Comparison of ENCODE assay signal across 8 cellular contexts in the genomic region with DNA sequence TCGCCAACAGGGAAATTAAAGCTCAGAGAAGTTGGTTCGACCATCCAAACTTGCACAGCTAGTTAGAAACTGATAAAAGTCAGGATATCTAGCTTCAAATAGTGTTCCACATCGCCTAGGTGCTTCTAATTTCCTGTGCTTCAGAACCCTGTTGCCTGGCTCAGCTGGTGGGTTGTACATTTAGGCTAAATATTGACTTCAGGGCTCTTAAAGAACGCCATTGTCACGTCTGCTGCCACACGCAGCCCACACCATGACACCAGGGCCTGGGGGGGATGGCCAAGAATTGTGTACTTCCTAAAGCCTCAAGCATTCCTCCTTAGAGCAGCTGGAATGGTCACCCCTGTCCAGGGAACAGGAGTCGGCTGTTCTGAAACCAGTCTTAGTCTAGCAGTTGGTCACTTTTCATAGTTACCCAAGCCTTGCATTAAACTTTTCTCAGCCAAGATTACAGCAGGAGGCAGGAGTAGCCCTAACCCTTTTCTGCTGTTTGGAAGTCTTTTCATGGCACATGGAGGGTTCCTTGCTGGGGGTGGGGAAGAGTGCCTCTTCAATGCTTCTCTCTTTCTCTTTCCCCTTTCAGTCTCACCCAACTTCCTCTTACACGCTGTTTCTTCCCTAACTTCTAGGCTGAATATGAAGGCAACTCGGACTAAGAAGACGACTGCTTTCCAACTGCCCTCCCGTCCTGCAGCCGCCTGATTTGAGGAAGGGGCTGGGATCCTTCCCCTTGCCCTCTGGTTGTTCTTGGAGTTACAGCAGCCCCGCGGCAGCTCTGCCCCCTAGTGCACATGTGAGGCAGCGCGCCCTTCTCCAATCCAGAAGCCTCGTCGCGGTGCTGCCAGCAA. TPM values are rescaled to one million over a fixed set of nuclear protein-coding genes. Genes with fewer than 3 reads are reported as not detected.
DNase-seq lines count a peak whose midpoint lies in the region; ATAC-seq and TF ChIP-seq lines count a peak whose summit lies in the region.

No MANE protein-coding gene starts in this region.

- TF ChIP-seq CTCF in GM06990 (IDR thresholded peaks at IDR 0.05; ENCODE audit: insufficient read depth, low read length, poor library complexity, severe bottlenecking) (peak; percentile 96), right atrium auricular region (IDR thresholded peaks at IDR 0.05) (peak; percentile 94 to 97), progenitor cell of endocrine pancreas (IDR thresholded peaks at IDR 0.05; ENCODE audit: unreplicated experiment) (peak; percentile 94)

- peak overlapping the region; percentile 72 for H3K27ac Mint-ChIP-seq in T-helper 1 cell treated with Interleukin-12 subunit alpha and Interleukin-12 subunit beta and Interleukin-4 antibody, amounts not matched to agents 30 μg/mL and 1 μg/mL, for 36 hours
- H3K27ac Mint-ChIP-seq in progenitor cell of endocrine pancreas, result peak overlapping the region; percentile 92

- peak overlapping the region; percentile 85 for H3K4me3 Mint-ChIP-seq in T-helper 1 cell treated with Interleukin-12 subunit alpha and Interleukin-12 subunit beta and Interleukin-4 antibody, amounts not matched to agents 30 μg/mL and 1 μg/mL, for 36 hours
- H3K4me3 Mint-ChIP-seq in progenitor cell of endocrine pancreas (ENCODE audit: low read depth), result peak overlapping the region; percentile 82

- H3K4me1 Mint-ChIP-seq in T-helper 1 cell treated with Interleukin-12 subunit alpha and Interleukin-12 subunit beta and Interleukin-4 antibody, amounts not matched to agents 30 μg/mL and 1 μg/mL, for 36 hours (ENCODE audit: low read depth), result peaks cover 17% of the 10 kb centered on the region
- peaks cover 15% of the 10 kb centered on the region for H3K4me1 Mint-ChIP-seq in progenitor cell of endocrine pancreas (ENCODE audit: low read depth)

- peak overlapping the region; percentile 78 for H3K4me3 ChIP-seq in GM06990 (replicated peaks; ENCODE audit: low read depth, low read length)
- H3K4me3 ChIP-seq in right atrium auricular region, result peak overlapping the region; percentile 65 to 72

- peaks cover 0 to 29% of the 10 kb centered on the region in 2 donors for H3K4me1 ChIP-seq in right atrium auricular region

- H3K9me3 ChIP-seq in right atrium auricular region, result no peaks in the 10 kb centered on the region

- peaks cover 9% of the 10 kb centered on the region for H3K27me3 Mint-ChIP-seq in T-helper 1 cell treated with Interleukin-12 subunit alpha and Interleukin-12 subunit beta and Interleukin-4 antibody, amounts not matched to agents 30 μg/mL and 1 μg/mL, for 36 hours (ENCODE audit: low read depth)
- H3K27me3 Mint-ChIP-seq in progenitor cell of endocrine pancreas, result no peaks in the 10 kb centered on the region

- no peaks in the 10 kb centered on the region for H3K9me3 Mint-ChIP-seq in T-helper 1 cell treated with Interleukin-12 subunit alpha and Interleukin-12 subunit beta and Interleukin-4 antibody, amounts not matched to agents 30 μg/mL and 1 μg/mL, for 36 hours
- H3K9me3 Mint-ChIP-seq in progenitor cell of endocrine pancreas (ENCODE audit: low read depth), result no peaks in the 10 kb centered on the region

- H3K27me3 ChIP-seq in GM06990 (replicated peaks; ENCODE audit: control insufficient read depth, insufficient read depth, low read length) (no peaks in the 10 kb centered on the region; the same call in 1 of the 2 replicates), right atrium auricular region (no peaks in the 10 kb centered on the region)

- no peak for ATAC-seq in GM18498 (IDR thresholded peaks at IDR 0.05; ENCODE audit: unreplicated experiment)
- ATAC-seq in HG03342 (IDR thresholded peaks at IDR 0.05; ENCODE audit: unreplicated experiment), result no peak

- H3K36me3 Mint-ChIP-seq in T-helper 1 cell treated with Interleukin-12 subunit alpha and Interleukin-12 subunit beta and Interleukin-4 antibody, amounts not matched to agents 30 μg/mL and 1 μg/mL, for 36 hours (ENCODE audit: low read depth), result no peaks in the 10 kb centered on the region
- no peaks in the 10 kb centered on the region for H3K36me3 Mint-ChIP-seq in progenitor cell of endocrine pancreas (ENCODE audit: insufficient read depth)

- DNase-seq in GM06990 (ENCODE audit: extremely low read depth, insufficient read length) (peak; percentile 69), MV-4-11 (lab: John Stamatoyannopoulos, UW) (peak; percentile 92), amygdala (lab: John Stamatoyannopoulos, UW) (peak in 53 of 56 donors; percentile 30 to 86 (median 68)), right atrium auricular region (ENCODE audit: low spot score) (peak; percentile 91), progenitor cell of endocrine pancreas (ENCODE audit: low spot score, unreplicated experiment) (peak; percentile 72)

- peak overlapping the region; percentile 96 to 99 for H3K27ac ChIP-seq in right atrium auricular region

- no peaks in the 10 kb centered on the region for H3K36me3 ChIP-seq in GM06990 (ENCODE audit: control insufficient read depth, insufficient read depth, low read length)
- H3K36me3 ChIP-seq in right atrium auricular region, result no peaks in the 10 kb centered on the region

RNA-seq across cellular contexts. Expression of gene FOS, which starts 17.1 kb away (rescaled TPM):
- total RNA-seq in right atrium auricular region, result 100 to 1,000 TPM; 232 to 555 TPM
- 73.7 and 88.8 TPM in 2 replicates for total RNA-seq in progenitor cell of endocrine pancreas
